ENCODE assay signal across 8 cellular contexts in genomic region chr19:45569619-45570421, GRCh38. TPM values are rescaled to one million over a fixed set of nuclear protein-coding genes. Genes with fewer than 3 reads are reported as not detected.
DNase-seq lines count a peak whose midpoint lies in the region; ATAC-seq, FAIRE-seq and TF ChIP-seq lines count a peak whose summit lies in the region.

No MANE protein-coding gene starts in this region.

- peak; percentile 41 for ATAC-seq in lung (ENCODE audit: insufficient read depth, low FRiP score)

- H3K27ac ChIP-seq in lung (ENCODE audit: low read depth in 1 of 2, low read length in 1 of 2) = peak overlapping the region in 1 of 2 donors; percentile 77

- peaks cover 0 to 3% of the 10 kb centered on the region in 2 donors for H3K36me3 ChIP-seq in lung (ENCODE audit: control insufficient read depth in 2 of 2, insufficient read depth in 2 of 2, low read length in 2 of 2)

- 66 to 73% methylated on average over 15 of the region's 15 CpGs for WGBS in lung, 2 donors

- peaks cover 2% of the 10 kb centered on the region in 2 donors for H3K4me1 ChIP-seq in lung (ENCODE audit: control insufficient read depth in 2 of 2, insufficient read depth in 2 of 2, low read length in 2 of 2)

- no peak overlapping the region for H3K4me3 Mint-ChIP-seq in chondrocyte (ENCODE audit: unreplicated experiment)

- DNase-seq in CD1c-positive myeloid dendritic cell (ENCODE audit: extremely low spot score) (peak; percentile 59), HuH-7.5 (ENCODE audit: low spot score) (peak; percentile 54), chondrocyte (ENCODE audit: low spot score) (no peak), lung (ENCODE audit: low spot score) (peak; percentile 53), NCI-H187 (lab: John Stamatoyannopoulos, UW) (no peak), RCC 7860 (ENCODE audit: low spot score) (no peak)
- peak; percentile 64 for DNase-seq in activated CD4-positive, CD25-positive, alpha-beta regulatory T cell treated with anti-CD3 and anti-CD28 coated beads, Interleukin-2, amount 50 U/mL, for 72 hours
- DNase-seq in stimulated activated CD8-positive, alpha-beta memory T cell treated with anti-CD3 and anti-CD28 coated beads, Interleukin-4, amount 100 ng/mL, for 24 hours (ENCODE audit: low read depth) = peak; percentile 44

- H3K4me1 Mint-ChIP-seq in chondrocyte (ENCODE audit: low read depth) = peaks cover 7% of the 10 kb centered on the region

- no peaks in the 10 kb centered on the region for H3K9me3 Mint-ChIP-seq in chondrocyte (ENCODE audit: low read depth)

- TF ChIP-seq CTCF in chondrocyte (IDR thresholded peaks at IDR 0.05) = peak; percentile 81
- peak; percentile 38 for TF ChIP-seq CTCF in lung (IDR thresholded peaks at IDR 0.05; ENCODE audit: control extremely low read depth, extremely low read depth)

- no peaks in the 10 kb centered on the region for H3K27me3 Mint-ChIP-seq in chondrocyte (ENCODE audit: low read depth)

- H3K27me3 ChIP-seq in lung (ENCODE audit: control insufficient read depth, insufficient read depth) = no peaks in the 10 kb centered on the region

- H3K36me3 Mint-ChIP-seq in chondrocyte (ENCODE audit: low read depth) = no peaks in the 10 kb centered on the region

- H3K9me3 ChIP-seq in lung (ENCODE audit: control insufficient read depth in 2 of 2, insufficient read depth in 1 of 2, low read length in 1 of 2) = no peaks in the 10 kb centered on the region

- no peak for FAIRE-seq in RCC 7860 (lab: Jason Lieb, UNC)

- no peak overlapping the region for H3K4me3 ChIP-seq in lung

- H3K27ac Mint-ChIP-seq in chondrocyte (ENCODE audit: unreplicated experiment) = no peak overlapping the region

RNA-seq across cellular contexts. Expression of gene OPA3, which starts 14.8 kb away (rescaled TPM):
- total RNA-seq in chondrocyte = 14.8 to 19.8 TPM (median 14.8 TPM) in 3 replicates
- total RNA-seq in lung = 10 to 100 TPM in 1 of 2 donors, 1 to 10 TPM in 1; 3.5 to 13.6 TPM
- polyA plus RNA-seq in lung = 1 to 10 TPM; 5.5 to 9.9 TPM

RNA-seq across cellular contexts. Expression of gene GPR4, which starts 32.2 kb away (rescaled TPM):
- total RNA-seq in chondrocyte (not detected in 3 replicates), lung (10 to 100 TPM in 1 of 2 donors, 1 to 10 TPM in 1; 1.3 to 11.0 TPM)
- 10 to 100 TPM; 12.6 to 12.8 TPM for polyA plus RNA-seq in lung

Comparison
In these comparisons a context has a peak if more than half of its experiments do, and no peak if none do; other contexts are left out.
1. DNase-seq: peak in CD1c-positive myeloid dendritic cell (single experiment), HuH-7.5 (single experiment), activated CD4-positive, CD25-positive, alpha-beta regulatory T cell treated with anti-CD3 and anti-CD28 coated beads, Interleukin-2, amount 50 U/mL, for 72 hours (single experiment), lung (single experiment) and stimulated activated CD8-positive, alpha-beta memory T cell treated with anti-CD3 and anti-CD28 coated beads, Interleukin-4, amount 100 ng/mL, for 24 hours (single experiment); none in chondrocyte (single experiment), NCI-H187 (0 of 2) and RCC 7860 (single experiment).